In genomic region chr4:168731706-168732414, GRCh38 we compare ENCODE assay signal across 2 cellular contexts.
TF ChIP-seq lines count a peak whose summit lies in the region.

No MANE protein-coding gene starts in this region.

TF ChIP-seq in IMR-90, 13 proteins besides CTCF, POLR2A, EP300 and RAD21 (continued from another document):
- TF ChIP-seq, protein P1, sequence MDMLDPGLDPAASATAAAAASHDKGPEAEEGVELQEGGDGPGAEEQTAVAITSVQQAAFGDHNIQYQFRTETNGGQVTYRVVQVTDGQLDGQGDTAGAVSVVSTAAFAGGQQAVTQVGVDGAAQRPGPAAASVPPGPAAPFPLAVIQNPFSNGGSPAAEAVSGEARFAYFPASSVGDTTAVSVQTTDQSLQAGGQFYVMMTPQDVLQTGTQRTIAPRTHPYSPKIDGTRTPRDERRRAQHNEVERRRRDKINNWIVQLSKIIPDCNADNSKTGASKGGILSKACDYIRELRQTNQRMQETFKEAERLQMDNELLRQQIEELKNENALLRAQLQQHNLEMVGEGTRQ (IDR thresholded peaks at IDR 0.05; ENCODE audit: low read depth, low read length), result no peak
- TF ChIP-seq NFE2L2 (IDR thresholded peaks at IDR 0.05; ENCODE audit: low read depth, low read length) (no peak), MAFK (IDR thresholded peaks at IDR 0.05; ENCODE audit: low read depth, low read length) (no peak), RCOR1 (IDR thresholded peaks at IDR 0.05; ENCODE audit: insufficient replicate concordance, low read length) (no peak), MXI1 (IDR thresholded peaks at IDR 0.05; ENCODE audit: borderline replicate concordance, low read depth, low read length) (no peak), MAZ (IDR thresholded peaks at IDR 0.05; ENCODE audit: borderline replicate concordance, low read depth, low read length) (no peak), RFX5 (IDR thresholded peaks at IDR 0.05; ENCODE audit: low read depth, low read length) (no peak), CEBPB (IDR thresholded peaks at IDR 0.05; ENCODE audit: low read depth, low read length) (no peak), CHD1 (IDR thresholded peaks at IDR 0.05; ENCODE audit: low read depth, low read length) (no peak)

TF ChIP-seq in SK-N-SH treated with all-trans-retinoic acid at 6 μM for 48 hours, 23 proteins besides CTCF, POLR2A, EP300 and RAD21 (continued from another document):
- TF ChIP-seq TSHZ2 (CRISPR knock-in tag; IDR thresholded peaks at IDR 0.05) (no peak), ZNF565 (CRISPR knock-in tag; conservative IDR thresholded peaks at IDR 0.05; ENCODE audit: low read depth) (no peak), OSR1 (CRISPR knock-in tag; IDR thresholded peaks at IDR 0.05) (no peak), CREB5 (CRISPR knock-in tag; IDR thresholded peaks at IDR 0.05; ENCODE audit: low read depth) (no peak), CSDC2 (CRISPR knock-in tag; IDR thresholded peaks at IDR 0.05) (no peak), GLIS3 (CRISPR knock-in tag; IDR thresholded peaks at IDR 0.05) (no peak), BACH2 (CRISPR knock-in tag; IDR thresholded peaks at IDR 0.05; ENCODE audit: borderline replicate concordance) (no peak)
- TF ChIP-seq, protein P2, sequence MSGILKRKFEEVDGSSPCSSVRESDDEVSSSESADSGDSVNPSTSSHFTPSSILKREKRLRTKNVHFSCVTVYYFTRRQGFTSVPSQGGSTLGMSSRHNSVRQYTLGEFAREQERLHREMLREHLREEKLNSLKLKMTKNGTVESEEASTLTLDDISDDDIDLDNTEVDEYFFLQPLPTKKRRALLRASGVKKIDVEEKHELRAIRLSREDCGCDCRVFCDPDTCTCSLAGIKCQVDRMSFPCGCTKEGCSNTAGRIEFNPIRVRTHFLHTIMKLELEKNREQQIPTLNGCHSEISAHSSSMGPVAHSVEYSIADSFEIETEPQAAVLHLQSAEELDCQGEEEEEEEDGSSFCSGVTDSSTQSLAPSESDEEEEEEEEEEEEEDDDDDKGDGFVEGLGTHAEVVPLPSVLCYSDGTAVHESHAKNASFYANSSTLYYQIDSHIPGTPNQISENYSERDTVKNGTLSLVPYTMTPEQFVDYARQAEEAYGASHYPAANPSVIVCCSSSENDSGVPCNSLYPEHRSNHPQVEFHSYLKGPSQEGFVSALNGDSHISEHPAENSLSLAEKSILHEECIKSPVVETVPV (CRISPR knock-in tag; IDR thresholded peaks at IDR 0.05), result no peak
